Comparison of ENCODE assay signal across 1 cellular context in genomic region chr16:66899945-66900688, GRCh38.
TF ChIP-seq lines count a peak whose summit lies in the region.

No MANE protein-coding gene starts in this region.

TF ChIP-seq in K562, 482 proteins besides CTCF, POLR2A, EP300 and RAD21 (continued from another document and continues in another):
- TF ChIP-seq CCAR2 (IDR thresholded peaks at IDR 0.05; ENCODE audit: low read depth, low read length): no peak
- TF ChIP-seq HBP1 (CRISPR knock-in tag; IDR thresholded peaks at IDR 0.05): no peak
- TF ChIP-seq ZFP1 (CRISPR knock-in tag; IDR thresholded peaks at IDR 0.05): no peak
- TF ChIP-seq ZFP30 (CRISPR knock-in tag; IDR thresholded peaks at IDR 0.05; ENCODE audit: borderline replicate concordance): no peak
- peak; percentile 88 for TF ChIP-seq EP400 (IDR thresholded peaks at IDR 0.05)
- TF ChIP-seq HSF4 (CRISPR knock-in tag; IDR thresholded peaks at IDR 0.05; ENCODE audit: borderline replicate concordance): no peak; the same call in 1 of the 2 replicates
- TF ChIP-seq CTBP1 (IDR thresholded peaks at IDR 0.05; ENCODE audit: borderline replicate concordance): peak; percentile 27; the same call in 1 of the 2 replicates
- no peak; a peak in 2 of 4 replicates for TF ChIP-seq FOXK2 (conservative IDR thresholded peaks at IDR 0.05 in 1 of 2, IDR thresholded peaks at IDR 0.05 in 1 of 2; ENCODE audit: low read depth in 2 of 2)
- no peak for TF ChIP-seq NR1H2 (CRISPR knock-in tag; IDR thresholded peaks at IDR 0.05)
- TF ChIP-seq MCM7 (IDR thresholded peaks at IDR 0.05): no peak
- peak; percentile 85 for TF ChIP-seq TAF9B (IDR thresholded peaks at IDR 0.05; ENCODE audit: partially characterized antibody)
- peak; percentile 98 for TF ChIP-seq SMAD1 (IDR thresholded peaks at IDR 0.05; ENCODE audit: low read depth, low read length, partially characterized antibody)
- TF ChIP-seq RAD51 (IDR thresholded peaks at IDR 0.05; ENCODE audit: borderline replicate concordance, low read depth): peak; percentile 84
- no peak for TF ChIP-seq HNRNPH1 (optimal IDR thresholded peaks at IDR 0.05; ENCODE audit: low read depth, low read length)
- no peak for TF ChIP-seq ZNF75A (CRISPR knock-in tag; IDR thresholded peaks at IDR 0.05)
- TF ChIP-seq CHD1 (IDR thresholded peaks at IDR 0.05; ENCODE audit: low read length): peak; percentile 68
- TF ChIP-seq ZMIZ1 (IDR thresholded peaks at IDR 0.05; ENCODE audit: low read depth in 2 of 2, low read length in 2 of 2): peak in 1 of 2 experiments; percentile 67; a peak in 2 of 4 replicates
- TF ChIP-seq TAL1 (IDR thresholded peaks at IDR 0.05): no peak
- TF ChIP-seq BRD4 (IDR thresholded peaks at IDR 0.05): peak; percentile 67; the same call in 1 of the 2 replicates
- no peak for TF ChIP-seq ZNF436 (CRISPR knock-in tag; IDR thresholded peaks at IDR 0.05)
- TF ChIP-seq NRF1 (conservative IDR thresholded peaks at IDR 0.05 in 1 of 2, IDR thresholded peaks at IDR 0.05 in 1 of 2): 0 out of 4 replicates have a peak, but pooled peaks of 1 of the 2 experiments have one; percentile 10
- no peak for TF ChIP-seq RHOXF2B (CRISPR knock-in tag; conservative IDR thresholded peaks at IDR 0.05)
- no peak for TF ChIP-seq SNIP1 (IDR thresholded peaks at IDR 0.05; ENCODE audit: low read depth)
- TF ChIP-seq SREBF1 (IDR thresholded peaks at IDR 0.05; ENCODE audit: borderline replicate concordance, low read depth, low read length): no peak
- TF ChIP-seq XRCC5 (IDR thresholded peaks at IDR 0.05; ENCODE audit: low read depth, low read length): no peak
- no peak for TF ChIP-seq NR4A1 (CRISPR knock-in tag; IDR thresholded peaks at IDR 0.05)
- peak; percentile 17; the same call in 1 of the 2 replicates for TF ChIP-seq NR4A1 (tag; IDR thresholded peaks at IDR 0.05)
- TF ChIP-seq RBM22 (IDR thresholded peaks at IDR 0.05; ENCODE audit: low read depth, low read length, poor library complexity, severe bottlenecking): no peak
- TF ChIP-seq ID3 (CRISPR knock-in tag; IDR thresholded peaks at IDR 0.05): no peak
- TF ChIP-seq ID3 (tag; IDR thresholded peaks at IDR 0.05): peak; percentile 86
- 0 out of 2 replicates have a peak, but pooled peaks have one; percentile 21 for TF ChIP-seq CREB3 (tag; conservative IDR thresholded peaks at IDR 0.05; ENCODE audit: low read depth)
- TF ChIP-seq ZNF3 (CRISPR knock-in tag; IDR thresholded peaks at IDR 0.05): no peak
- peak; percentile 65; the same call in 1 of the 2 replicates for TF ChIP-seq STAT6 (CRISPR knock-in tag; IDR thresholded peaks at IDR 0.05)
- peak; percentile 14 for TF ChIP-seq FOS (IDR thresholded peaks at IDR 0.05; ENCODE audit: extremely low read depth, insufficient read length)
- TF ChIP-seq HDAC6 (IDR thresholded peaks at IDR 0.05; ENCODE audit: low read depth, low read length): no peak
- TF ChIP-seq ESRRB (CRISPR knock-in tag; IDR thresholded peaks at IDR 0.05; ENCODE audit: borderline replicate concordance): no peak
- TF ChIP-seq RFX5 (IDR thresholded peaks at IDR 0.05; ENCODE audit: low read depth, low read length): no peak
- TF ChIP-seq HDAC3 (IDR thresholded peaks at IDR 0.05; ENCODE audit: borderline replicate concordance, partially characterized antibody): no peak
- no peak for TF ChIP-seq KAT2B (IDR thresholded peaks at IDR 0.05; ENCODE audit: low read depth, low read length)
- peak; percentile 47; the same call in 1 of the 2 replicates for TF ChIP-seq ATF2 (CRISPR knock-in tag; IDR thresholded peaks at IDR 0.05)
- no peak for TF ChIP-seq TCF7 (IDR thresholded peaks at IDR 0.05; ENCODE audit: borderline replicate concordance)
- TF ChIP-seq TEAD1 (CRISPR knock-in tag; IDR thresholded peaks at IDR 0.05): no peak; a peak in 1 of 4 replicates
- TF ChIP-seq KAT7 (CRISPR knock-in tag; IDR thresholded peaks at IDR 0.05; ENCODE audit: borderline replicate concordance): peak; percentile 97; the same call in 1 of the 2 replicates
- TF ChIP-seq MXI1 (IDR thresholded peaks at IDR 0.05; ENCODE audit: low read depth, low read length): no peak
- peak; percentile 75 for TF ChIP-seq NCOR1 (IDR thresholded peaks at IDR 0.05)
- TF ChIP-seq PKNOX1 (IDR thresholded peaks at IDR 0.05): no peak
- no peak for TF ChIP-seq CREBBP (IDR thresholded peaks at IDR 0.05; ENCODE audit: low read depth, low read length)
- no peak for TF ChIP-seq SMARCB1 (IDR thresholded peaks at IDR 0.05; ENCODE audit: insufficient read length, low read depth)
- no peak for TF ChIP-seq ZNF124 (CRISPR knock-in tag; IDR thresholded peaks at IDR 0.05)
- TF ChIP-seq FOXM1 (IDR thresholded peaks at IDR 0.05; ENCODE audit: low read depth): no peak
- TF ChIP-seq FOXM1 (CRISPR knock-in tag; IDR thresholded peaks at IDR 0.05; ENCODE audit: low read depth): no peak
- TF ChIP-seq TOE1 (IDR thresholded peaks at IDR 0.05; ENCODE audit: borderline replicate concordance): peak; percentile 94
- TF ChIP-seq TOE1 (CRISPR knock-in tag; IDR thresholded peaks at IDR 0.05; ENCODE audit: borderline replicate concordance, low read depth): no peak
- no peak for TF ChIP-seq YBX1 (IDR thresholded peaks at IDR 0.05)
- TF ChIP-seq NFIX (CRISPR knock-in tag; IDR thresholded peaks at IDR 0.05; ENCODE audit: low read depth): peak; percentile 69
- peak; percentile 83 for TF ChIP-seq NFRKB (IDR thresholded peaks at IDR 0.05; ENCODE audit: low read depth)
- no peak for TF ChIP-seq TRIM25 (IDR thresholded peaks at IDR 0.05; ENCODE audit: borderline replicate concordance)
- no peak for TF ChIP-seq ZNF583 (CRISPR knock-in tag; IDR thresholded peaks at IDR 0.05)
- no peak for TF ChIP-seq ZNF764 (CRISPR knock-in tag; IDR thresholded peaks at IDR 0.05; ENCODE audit: low read depth)
- no peak for TF ChIP-seq XRCC4 (IDR thresholded peaks at IDR 0.05; ENCODE audit: extremely low read depth, insufficient read depth, insufficient read length)
- peak; percentile 55 for TF ChIP-seq ETV1 (tag; conservative IDR thresholded peaks at IDR 0.05; ENCODE audit: low read depth)
- peak; percentile 99 for TF ChIP-seq JUN (IDR thresholded peaks at IDR 0.05; ENCODE audit: borderline replicate concordance, low read depth, low read length)
- peak; percentile 89; the same call in 1 of the 2 replicates for TF ChIP-seq JUN (CRISPR knock-in tag; IDR thresholded peaks at IDR 0.05; ENCODE audit: borderline replicate concordance)
- no peak for TF ChIP-seq MEIS2 (IDR thresholded peaks at IDR 0.05; ENCODE audit: partially characterized antibody)
- no peak for TF ChIP-seq SIN3A (IDR thresholded peaks at IDR 0.05; ENCODE audit: borderline replicate concordance in 2 of 2, control insufficient read depth in 1 of 2, low read depth in 2 of 2, low read length in 2 of 2)
- TF ChIP-seq LARP7 (IDR thresholded peaks at IDR 0.05): 0 out of 2 replicates have a peak, but pooled peaks have one; percentile 26
- TF ChIP-seq NR2C1 (IDR thresholded peaks at IDR 0.05): peak; percentile 72
- peak; percentile 79 for TF ChIP-seq NR2C1 (tag; IDR thresholded peaks at IDR 0.05)
